19 cellular contexts compared by ENCODE assay signal in the genomic region with DNA sequence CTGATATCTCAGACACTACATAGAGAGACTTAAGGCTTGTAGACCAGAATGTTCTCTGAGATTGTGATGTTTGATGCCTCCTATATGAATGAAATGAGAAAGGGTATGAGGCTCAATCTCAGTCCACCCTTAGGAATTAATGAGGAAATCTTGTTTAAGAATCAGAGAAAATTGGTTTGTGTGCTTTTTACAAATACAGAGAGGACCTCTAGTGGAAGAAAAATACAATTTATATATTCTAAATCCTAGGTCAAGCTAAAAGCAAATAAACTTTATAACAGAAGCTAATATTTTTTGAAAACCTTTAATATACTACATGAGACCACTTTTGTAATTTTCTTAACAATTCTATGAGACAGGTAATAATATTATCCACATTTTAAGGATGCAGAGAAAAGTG. TPM values are rescaled to one million over a fixed set of nuclear protein-coding genes. Genes with fewer than 3 reads are reported as not detected.
A peak's percentile ranks its signal among the peaks of the same experiment; 100 is the strongest.
DNase-seq lines count a peak whose midpoint lies in the region; ATAC-seq and TF ChIP-seq lines count a peak whose summit lies in the region.
"Had no signal": no experiment of that assay in that cellular context is flagged by ENCODE, and none has a peak within 500 bp of the region (broad histone marks: within the 10 kb centered on the region; RNA-seq: fewer than 3 reads in every experiment).

No MANE protein-coding gene starts in this region.

- H3K27ac Mint-ChIP-seq in activated naive CD4-positive, alpha-beta T cell treated with anti-CD3 and anti-CD28 coated beads, Interleukin-2, amount 10 ng/mL, durations not matched to agents 7 days and 5 days: no peak overlapping the region
- H3K27ac Mint-ChIP-seq: CD4-positive, alpha-beta T cell; dendritic cell treated with granulocyte-macrophage colony-stimulating factor and Interleukin-4, amounts not matched to agents 40 ng/mL and 50 ng/mL, for 4 days had no signal

- peak; percentile 36 for TF ChIP-seq CTCF in AG10803 (conservative IDR thresholded peaks at IDR 0.05; ENCODE audit: low read length)
- peak; percentile 10 for TF ChIP-seq CTCF in SU-DHL-6 (IDR thresholded peaks at IDR 0.05; ENCODE audit: insufficient read depth, low read length, poor library complexity, severe bottlenecking)
- TF ChIP-seq CTCF in foreskin keratinocyte (conservative IDR thresholded peaks at IDR 0.05): peak; percentile 61
- TF ChIP-seq CTCF in brain microvascular endothelial cell (IDR thresholded peaks at IDR 0.05; ENCODE audit: low read depth, low read length, missing control alignments): no peak
- TF ChIP-seq CTCF in tibial artery (IDR thresholded peaks at IDR 0.05): no peak

- no peak overlapping the region for H3K9ac ChIP-seq in SU-DHL-6 (ENCODE audit: low read length)

- no peaks in the 10 kb centered on the region for H3K27me3 ChIP-seq in SU-DHL-6 (ENCODE audit: low read length)
- H3K27me3 ChIP-seq in foreskin keratinocyte: peaks cover 6% of the 10 kb centered on the region
- no peaks in the 10 kb centered on the region for H3K27me3 ChIP-seq in brain microvascular endothelial cell (replicated peaks)
- H3K27me3 ChIP-seq in tibial artery: no peaks in the 10 kb centered on the region
- H3K27me3 ChIP-seq: adrenal gland had no signal

- no peak overlapping the region for H2AFZ ChIP-seq in SU-DHL-6 (ENCODE audit: low read depth, low read length, severe bottlenecking)

- in situ Hi-C loops in brain microvascular endothelial cell (cut with HindIII; ENCODE audit: low pct_ligation_motif_present, low sequenced_read_pairs): no loop called here

- H3F3A ChIP-seq in SU-DHL-6 (ENCODE audit: insufficient read depth): no peaks in the 10 kb centered on the region

- H3K9me2 ChIP-seq in SU-DHL-6 (replicated peaks; ENCODE audit: insufficient read depth, low read length): no peaks in the 10 kb centered on the region

- H3K27ac ChIP-seq in SU-DHL-6 (ENCODE audit: low read depth, low read length) (no peak overlapping the region), foreskin keratinocyte (no peak overlapping the region), brain microvascular endothelial cell (no peak overlapping the region), tibial artery (no peak overlapping the region)
- H3K27ac ChIP-seq: adrenal gland had no signal

- no peak overlapping the region for H3K4me3 Mint-ChIP-seq in activated naive CD4-positive, alpha-beta T cell treated with anti-CD3 and anti-CD28 coated beads, Interleukin-2, amount 10 ng/mL, durations not matched to agents 7 days and 5 days
- H3K4me3 Mint-ChIP-seq: CD4-positive, alpha-beta T cell; dendritic cell treated with granulocyte-macrophage colony-stimulating factor and Interleukin-4, amounts not matched to agents 40 ng/mL and 50 ng/mL, for 4 days had no signal

- no peaks in the 10 kb centered on the region for H3K4me1 Mint-ChIP-seq in activated naive CD4-positive, alpha-beta T cell treated with anti-CD3 and anti-CD28 coated beads, Interleukin-2, amount 10 ng/mL, durations not matched to agents 7 days and 5 days

- H3K79me2 ChIP-seq in SU-DHL-6 (ENCODE audit: insufficient read depth, low read length): no peaks in the 10 kb centered on the region

- DNase-seq in AG10803 (ENCODE audit: low read depth) (no peak), HCEC 1CT (peak; percentile 29), foreskin keratinocyte (no peak), brain microvascular endothelial cell (no peak), tibial artery (no peak)
- no peak for DNase-seq in activated CD4-positive, alpha-beta T cell treated with anti-CD3 and anti-CD28 coated beads for 48 hours
- no peak for DNase-seq in activated naive CD4-positive, alpha-beta T cell treated with anti-CD3 and anti-CD28 coated beads, Interleukin-2, amount 10 ng/mL, durations not matched to agents 7 days and 5 days
- DNase-seq: activated CD4-positive, CD25-positive, alpha-beta regulatory T cell treated with anti-CD3 and anti-CD28 coated beads, Interleukin-2, amount 50 U/mL, for 72 hours; activated T-cell treated with anti-CD3 and anti-CD28 coated beads, Interleukin-2, amount 50 U/mL, for 1 hour; adrenal gland; CD4-positive, alpha-beta T cell; foreskin melanocyte; GF-D8; islet precursor cell; NCI-H1417; NCI-H774 had no signal

- no peaks in the 10 kb centered on the region for H4K20me1 ChIP-seq in SU-DHL-6 (ENCODE audit: low read depth, low read length)

- intact Hi-C loops in tibial artery (cut with DNase I; ENCODE audit: low total_unique reads): no loop called here

- H3K9me3 Mint-ChIP-seq in activated naive CD4-positive, alpha-beta T cell treated with anti-CD3 and anti-CD28 coated beads, Interleukin-2, amount 10 ng/mL, durations not matched to agents 7 days and 5 days: no peaks in the 10 kb centered on the region
- H3K9me3 Mint-ChIP-seq: CD4-positive, alpha-beta T cell; dendritic cell treated with granulocyte-macrophage colony-stimulating factor and Interleukin-4, amounts not matched to agents 40 ng/mL and 50 ng/mL, for 4 days had no signal

- no peak overlapping the region for H3K4me2 ChIP-seq in SU-DHL-6 (ENCODE audit: low read depth, low read length, poor library complexity, severe bottlenecking)

- H3K9me3 ChIP-seq in SU-DHL-6 (ENCODE audit: insufficient read depth, low read length): no peaks in the 10 kb centered on the region
- H3K9me3 ChIP-seq in tibial artery: no peaks in the 10 kb centered on the region
- H3K9me3 ChIP-seq: adrenal gland had no signal

- H3K4me1 ChIP-seq in foreskin keratinocyte (peaks cover 18% of the 10 kb centered on the region), tibial artery (no peaks in the 10 kb centered on the region)
- H3K4me1 ChIP-seq: adrenal gland had no signal

- no peak overlapping the region for H3K4me3 ChIP-seq in AG10803 (ENCODE audit: low read length)
- H3K4me3 ChIP-seq in SU-DHL-6 (ENCODE audit: insufficient read depth, low read length, poor library complexity, severe bottlenecking): no peak overlapping the region
- H3K4me3 ChIP-seq in brain microvascular endothelial cell (ENCODE audit: low read depth, low read length): no peak overlapping the region
- H3K4me3 ChIP-seq in tibial artery: no peak overlapping the region
- H3K4me3 ChIP-seq: adrenal gland had no signal

- CTCF ChIA-PET in activated naive CD4-positive, alpha-beta T cell treated with anti-CD3 and anti-CD28 coated beads, Interleukin-2, amount 10 ng/mL, durations not matched to agents 7 days and 5 days (lab: Charles Lee): no interaction called here

- H3K36me3 Mint-ChIP-seq in activated naive CD4-positive, alpha-beta T cell treated with anti-CD3 and anti-CD28 coated beads, Interleukin-2, amount 10 ng/mL, durations not matched to agents 7 days and 5 days: no peaks in the 10 kb centered on the region

- H3K36me3 ChIP-seq in SU-DHL-6 (ENCODE audit: low read length) (no peaks in the 10 kb centered on the region), brain microvascular endothelial cell (replicated peaks) (no peaks in the 10 kb centered on the region), tibial artery (no peaks in the 10 kb centered on the region)
- H3K36me3 ChIP-seq: adrenal gland had no signal

- ATAC-seq in foreskin keratinocyte: no peak
- ATAC-seq: sciatic nerve had no signal

- H3K27me3 Mint-ChIP-seq in activated naive CD4-positive, alpha-beta T cell treated with anti-CD3 and anti-CD28 coated beads, Interleukin-2, amount 10 ng/mL, durations not matched to agents 7 days and 5 days: peaks cover 13% of the 10 kb centered on the region
- H3K27me3 Mint-ChIP-seq: CD4-positive, alpha-beta T cell; dendritic cell treated with granulocyte-macrophage colony-stimulating factor and Interleukin-4, amounts not matched to agents 40 ng/mL and 50 ng/mL, for 4 days had no signal

RNA-seq across cellular contexts. Expression of a gene that starts 5.0 kb away (rescaled TPM):
- not detected in 2 replicates for total RNA-seq in foreskin keratinocyte
- not detected in 2 replicates for polyA plus RNA-seq in foreskin keratinocyte
- polyA plus RNA-seq: adrenal gland had no signal

RNA-seq across cellular contexts. Expression of a gene that starts 27.3 kb away (rescaled TPM):
- total RNA-seq in foreskin keratinocyte: not detected in 2 replicates
- polyA plus RNA-seq in foreskin keratinocyte: not detected in 2 replicates
- total RNA-seq: adrenal gland; CD4-positive, alpha-beta T cell; sciatic nerve had no signal
- polyA plus RNA-seq: adrenal gland had no signal

RNA-seq across cellular contexts. Expression of a gene that starts 36.8 kb away (rescaled TPM):
- 0.10 TPM in 1 of 2 replicates, not detected in the other for total RNA-seq in foreskin keratinocyte
- polyA plus RNA-seq in foreskin keratinocyte: 0.04 and 0.11 TPM in 2 replicates

RNA-seq across cellular contexts. Expression of a gene that starts 43.1 kb away (rescaled TPM):
- total RNA-seq in foreskin keratinocyte: 3.6 and 4.6 TPM in 2 replicates
- 2.0 and 2.8 TPM in 2 replicates for polyA plus RNA-seq in foreskin keratinocyte
- total RNA-seq: CD4-positive, alpha-beta T cell had no signal

RNA-seq across cellular contexts. Expression of a gene that starts 43.6 kb away (rescaled TPM):
- total RNA-seq in foreskin keratinocyte: not detected in 2 replicates
- not detected in 2 replicates for polyA plus RNA-seq in foreskin keratinocyte
- polyA plus RNA-seq: adrenal gland had no signal

Comparison
In these comparisons a context has a peak if more than half of its experiments do, and no peak if none do; other contexts are left out.
1. CTCF ChIP-seq: peak in AG10803 (single experiment), SU-DHL-6 (single experiment) and foreskin keratinocyte (single experiment); none in brain microvascular endothelial cell (single experiment) and tibial artery (0 of 2).